In genomic region chr3:196075013-196075412, GRCh38 we compare ENCODE assay signal across 16 cellular contexts.
"Had no signal": no experiment of that assay in that cellular context is flagged by ENCODE, and none has a peak within 500 bp of the region (broad histone marks: within the 10 kb centered on the region; RNA-seq: fewer than 3 reads in every experiment).

No MANE protein-coding gene starts in this region.

- H2AFZ ChIP-seq: neural progenitor cell had no signal

- DNase-seq: activated CD4-positive, CD25-positive, alpha-beta regulatory T cell treated with anti-CD3 and anti-CD28 coated beads, Interleukin-2, amount 50 U/mL, for 72 hours; body of pancreas; foreskin fibroblast; left cardiac atrium; mesendoderm; naive thymus-derived CD4-positive, alpha-beta T cell; right cardiac atrium; stimulated activated CD4-positive, alpha-beta T cell treated with anti-CD3 and anti-CD28 coated beads, Interleukin-2, amount 100 ng/mL, for 48 hours; stomach; T-helper 1 cell; trophoblast cell had no signal

- H3K36me3 ChIP-seq: prostate gland had no signal

- H3K27ac ChIP-seq: body of pancreas, neural progenitor cell, prostate gland, skin epidermis, stomach, VCaP had no signal

- H3K9me3 Mint-ChIP-seq: neural progenitor cell had no signal

- H3K9ac ChIP-seq: neural progenitor cell had no signal

- H3K4me1 ChIP-seq: prostate gland had no signal

- H3K4me3 ChIP-seq: body of pancreas, neural progenitor cell, prostate gland, skin epidermis, stomach had no signal

- H3K27me3 Mint-ChIP-seq: activated naive CD8-positive, alpha-beta T cell; naive thymus-derived CD4-positive, alpha-beta T cell had no signal

- H3K4me2 ChIP-seq: neural progenitor cell had no signal

- H3K27ac Mint-ChIP-seq: neural progenitor cell had no signal

- H3K9me3 ChIP-seq: body of pancreas, prostate gland, stomach had no signal

- H3K27me3 ChIP-seq: body of pancreas, neural progenitor cell, stomach had no signal

- ATAC-seq: body of pancreas; left cardiac atrium; naive thymus-derived CD4-positive, alpha-beta T cell; right cardiac atrium had no signal

- H3K4me3 Mint-ChIP-seq: activated naive CD8-positive, alpha-beta T cell; neural progenitor cell had no signal
